In the genomic region with DNA sequence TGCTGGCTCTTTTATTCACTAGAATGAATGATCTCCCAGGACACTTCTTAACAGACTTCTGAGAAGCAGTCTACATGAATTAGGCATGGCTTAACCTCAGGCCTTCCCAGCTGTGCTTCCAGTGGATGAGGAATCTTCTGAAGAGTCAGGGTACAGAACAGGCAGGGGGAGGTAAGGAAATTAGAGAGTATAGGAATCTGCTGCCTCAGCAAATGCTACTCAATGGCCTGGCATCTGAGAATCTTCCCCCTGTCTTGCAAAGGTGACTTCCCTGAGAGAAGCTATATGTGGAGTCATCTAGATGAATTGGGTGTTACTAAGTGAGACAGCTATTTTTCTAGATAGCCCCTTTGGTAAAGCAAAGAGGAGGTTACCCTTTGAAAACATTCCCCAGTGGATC, we compare ENCODE assay signal across 33 cellular contexts.
"Had no signal": no experiment of that assay in that cellular context is flagged by ENCODE, and none has a peak within 500 bp of the region (broad histone marks: within the 10 kb centered on the region; RNA-seq: fewer than 3 reads in every experiment).

No MANE protein-coding gene starts in this region.

- H3K9me3 ChIP-seq: adrenal gland, body of pancreas, breast epithelium had no signal

- H3K4me3 ChIP-seq: adrenal gland, body of pancreas, breast epithelium had no signal

- ATAC-seq: activated CD8-positive, alpha-beta T cell treated with anti-CD3 and anti-CD28 coated beads for 36 hours; activated naive CD4-positive, alpha-beta T cell treated with anti-CD3 and anti-CD28 coated beads, Interleukin-2, amount 50 U/mL, for 72 hours; activated T-cell treated with anti-CD3 and anti-CD28 coated beads, Interleukin-2, amount 50 U/mL, for 4 hours; activated T-cell treated with anti-CD3 and anti-CD28 coated beads, Interleukin-2, amount 50 U/mL, for 72 hours; activated T-helper 17 cell treated with anti-CD3 and anti-CD28 coated beads, Interleukin-2, amount 50 U/mL, for 72 hours; body of pancreas had no signal

- FAIRE-seq: astrocyte, TTC549 had no signal

- H3K36me3 ChIP-seq: adrenal gland, brain microvascular endothelial cell, breast epithelium had no signal

- H3K27ac ChIP-seq: adrenal gland, body of pancreas, brain microvascular endothelial cell, breast epithelium, VCaP had no signal

- H3K27me3 ChIP-seq: adrenal gland, body of pancreas, brain microvascular endothelial cell, breast epithelium had no signal

- H3K4me1 ChIP-seq: adrenal gland, body of pancreas, breast epithelium had no signal

- DNase-seq: activated B cell treated with CpG ODN at 0.5 μM for 24 hours; activated CD4-positive, alpha-beta memory T cell treated with anti-CD3 and anti-CD28 coated beads for 36 hours; activated CD4-positive, alpha-beta T cell treated with anti-CD3 and anti-CD28 coated beads for 4 hours; activated CD4-positive, alpha-beta T cell treated with anti-CD3 and anti-CD28 coated beads, Interleukin-2, amount 10 ng/mL, durations not matched to agents 24 days and 14 days; activated CD4-positive, alpha-beta T cell treated with anti-CD3 and anti-CD28 coated beads, Interleukin-2, amount 50 U/mL, for 1 hour; activated CD4-positive, alpha-beta T cell treated with anti-CD3 and anti-CD28 coated beads, Interleukin-2, amount 50 U/mL, for 4 hours; activated CD4-positive, CD25-positive, alpha-beta regulatory T cell treated with anti-CD3 and anti-CD28 coated beads, Interleukin-2, amount 50 U/mL, for 72 hours; activated CD8-positive, alpha-beta memory T cell treated with anti-CD3 and anti-CD28 coated beads, Interleukin-2, amount 50 U/mL, for 4 hours; activated CD8-positive, alpha-beta T cell treated with anti-CD3 and anti-CD28 coated beads for 36 hours; activated effector memory CD4-positive, alpha-beta T cell treated with anti-CD3 and anti-CD28 coated beads, Interleukin-2, amount 50 U/mL, for 16 hours; activated gamma-delta T cell treated with Interleukin-2 at 50 U/mL for 16 hours; activated naive CD4-positive, alpha-beta T cell; activated naive CD4-positive, alpha-beta T cell treated with anti-CD3 and anti-CD28 coated beads for 36 hours; activated naive CD4-positive, alpha-beta T cell treated with anti-CD3 and anti-CD28 coated beads, Interleukin-2, amount 50 U/mL, for 16 hours; activated naive CD8-positive, alpha-beta T cell treated with anti-CD3 and anti-CD28 coated beads for 36 hours; activated T-cell treated with anti-CD3 and anti-CD28 coated beads for 4 hours; activated T-cell treated with anti-CD3 and anti-CD28 coated beads, Interleukin-2, amount 50 U/mL, for 1 hour; activated T-cell treated with anti-CD3 and anti-CD28 coated beads, Interleukin-2, amount 50 U/mL, for 4 hours; activated T-cell treated with anti-CD3 and anti-CD28 coated beads, Interleukin-2, amount 50 U/mL, for 72 hours; adrenal gland; amniotic stem cell; aorta; body of pancreas; brain microvascular endothelial cell; central memory CD4-positive, alpha-beta T cell; T-helper 2 cell; T-helper 9 cell had no signal
